ENCODE assay signal across 24 cellular contexts in genomic region chr1:242431786-242432185, GRCh38.
"Had no signal": no experiment of that assay in that cellular context is flagged by ENCODE, and none has a peak within 500 bp of the region (broad histone marks: within the 10 kb centered on the region; RNA-seq: fewer than 3 reads in every experiment).

No MANE protein-coding gene starts in this region.

- H3K36me3 ChIP-seq: colonic mucosa, gastroesophageal sphincter, heart left ventricle, lower lobe of right lung, ovary, sigmoid colon, stomach, thyroid gland had no signal

- FAIRE-seq: islet of Langerhans had no signal

- H3K27ac ChIP-seq: colonic mucosa, epithelial cell of prostate, foreskin keratinocyte, gastroesophageal sphincter, heart left ventricle, lower lobe of right lung, ovary, psoas muscle, sigmoid colon, stomach, thyroid gland had no signal

- H3K27me3 ChIP-seq: colonic mucosa, foreskin keratinocyte, heart left ventricle, ovary, sigmoid colon, stomach, thyroid gland had no signal

- DNase-seq: colonic mucosa; effector CD8-positive, alpha-beta T cell; endodermal cell; foreskin keratinocyte; heart left ventricle; hippocampal formation; kidney glomerular epithelial cell; left ventricle myocardium superior; lower lobe of right lung; natural killer cell; occipital lobe; ovary; posterior cingulate gyrus; psoas muscle; right cardiac atrium; sigmoid colon; stimulated activated CD4-positive, alpha-beta T cell treated with anti-CD3 and anti-CD28 coated beads, Interleukin-2, amount 100 ng/mL, for 24 hours; stimulated activated CD4-positive, alpha-beta T cell treated with anti-CD3 and anti-CD28 coated beads, Interleukin-4, amount 100 ng/mL, for 24 hours; stimulated activated naive CD4-positive, alpha-beta T cell treated with Interleukin-2 at 50 U/mL for 16 hours; stomach; thyroid gland had no signal

- H3K4me1 ChIP-seq: colonic mucosa, foreskin keratinocyte, heart left ventricle, lower lobe of right lung, psoas muscle, sigmoid colon, stomach, thyroid gland had no signal

- H3K4me3 ChIP-seq: colonic mucosa, gastroesophageal sphincter, heart left ventricle, lower lobe of right lung, ovary, psoas muscle, sigmoid colon, stomach, thyroid gland had no signal

- H3K9me3 ChIP-seq: colonic mucosa, ovary, psoas muscle, thyroid gland had no signal
